In genomic region chr11:35912883-35913614, GRCh38 we compare ENCODE assay signal across 24 cellular contexts. TPM values are rescaled to one million over a fixed set of nuclear protein-coding genes. Genes with fewer than 3 reads are reported as not detected.
DNase-seq lines count a peak whose midpoint lies in the region; ATAC-seq and TF ChIP-seq lines count a peak whose summit lies in the region.
"Had no signal": no experiment of that assay in that cellular context is flagged by ENCODE, and none has a peak within 500 bp of the region (broad histone marks: within the 10 kb centered on the region; RNA-seq: fewer than 3 reads in every experiment).

No MANE protein-coding gene starts in this region.

- TF ChIP-seq CTCF in GM12865 (IDR thresholded peaks at IDR 0.05; ENCODE audit: insufficient read depth, low read depth, low read length, missing control alignments): no peak
- TF ChIP-seq CTCF in psoas muscle (IDR thresholded peaks at IDR 0.05): no peak
- TF ChIP-seq CTCF in left ventricle myocardium inferior (IDR thresholded peaks at IDR 0.05; ENCODE audit: borderline replicate concordance): no peak

- intact Hi-C loops in psoas muscle (cut with DNase I) (no loop called here), left ventricle myocardium inferior (cut with micrococcal nuclease) (no loop called here)

- H3K4me3 ChIP-seq in GM12865 (ENCODE audit: low read depth, low read length): no peak overlapping the region
- no peak overlapping the region for H3K4me3 ChIP-seq in psoas muscle
- no peak overlapping the region for H3K4me3 ChIP-seq in left ventricle myocardium inferior
- H3K4me3 ChIP-seq: K562, PC-9 had no signal

- H3K36me3 ChIP-seq in psoas muscle (ENCODE audit: insufficient read depth in 1 of 2, low read depth in 1 of 2) (no peaks in the 10 kb centered on the region), left ventricle myocardium inferior (no peaks in the 10 kb centered on the region)
- H3K36me3 ChIP-seq: BE2C had no signal

- ATAC-seq in GM21360 (IDR thresholded peaks at IDR 0.05; ENCODE audit: unreplicated experiment) (peak; percentile 41), HG03565 (IDR thresholded peaks at IDR 0.05; ENCODE audit: unreplicated experiment) (peak; percentile 29), psoas muscle (peak; percentile 83 to 92 (median 88)), HG03025 (IDR thresholded peaks at IDR 0.05; ENCODE audit: low FRiP score, unreplicated experiment) (no peak), HG02759 (IDR thresholded peaks at IDR 0.05; ENCODE audit: unreplicated experiment) (no peak)
- ATAC-seq: K562, SK-N-SH treated with all-trans-retinoic acid at 6 μM for 48 hours, T-cell had no signal

- H3K4me1 ChIP-seq in psoas muscle (peaks cover 26% of the 10 kb centered on the region), left ventricle myocardium inferior (no peaks in the 10 kb centered on the region)
- H3K4me1 ChIP-seq: BE2C had no signal

- H3K27ac ChIP-seq in psoas muscle: peak overlapping the region; percentile 56
- H3K27ac ChIP-seq in left ventricle myocardium inferior (replicated peaks): no peak overlapping the region
- H3K27ac ChIP-seq: PC-9, RWPE1 had no signal

- peak; percentile 57 for DNase-seq in GM12865 (ENCODE audit: low read depth)
- DNase-seq in psoas muscle: no peak
- DNase-seq in left ventricle myocardium inferior: no peak
- DNase-seq: BE2C; Caco-2; CD4-positive, CD25-positive, alpha-beta regulatory T cell; GDM1; H7; HFFc6; NCI-H1092 treated with DMSO at 0.1 percent for 48 hours; NCI-H146; NCI-H2081 treated with DMSO at 0.1 percent for 48 hours; NCI-H2227 treated with DMSO at 0.1 percent for 48 hours; NCI-H524; PC-9; SIG-M5; T-cell had no signal

- H3K27me3 ChIP-seq in psoas muscle (ENCODE audit: insufficient read depth in 3 of 3, low read length in 2 of 3) (no peaks in the 10 kb centered on the region), left ventricle myocardium inferior (ENCODE audit: low read depth) (peaks cover 8% of the 10 kb centered on the region)
- H3K27me3 ChIP-seq: BE2C had no signal

- H3K9me3 ChIP-seq in psoas muscle (no peaks in the 10 kb centered on the region), left ventricle myocardium inferior (replicated peaks) (no peaks in the 10 kb centered on the region)
- H3K9me3 ChIP-seq: BE2C, Caco-2 had no signal

RNA-seq across cellular contexts. Expression of gene LDLRAD3, which starts 30.8 kb away (rescaled TPM):
- total RNA-seq in psoas muscle (10 to 100 TPM in 2 of 4 donors, 1 to 10 TPM in 2; 5.9 to 16.0 (median 9.6) TPM), left ventricle myocardium inferior (1.0 TPM)
- 10 to 100 TPM in 2 of 3 donors, 1 to 10 TPM in 1; 8.8 to 20.7 (median 18.0) TPM for polyA plus RNA-seq in psoas muscle
- total RNA-seq: CD4-positive, CD25-positive, alpha-beta regulatory T cell had no signal

Comparison
In these comparisons a context has a peak if more than half of its experiments do, and no peak if none do; other contexts are left out.
1. ATAC-seq: peak in GM21360 (single experiment), HG03565 (single experiment) and psoas muscle (4 of 4); none in HG03025 (single experiment) and HG02759 (single experiment).